14 cellular contexts compared by ENCODE assay signal in the genomic region with DNA sequence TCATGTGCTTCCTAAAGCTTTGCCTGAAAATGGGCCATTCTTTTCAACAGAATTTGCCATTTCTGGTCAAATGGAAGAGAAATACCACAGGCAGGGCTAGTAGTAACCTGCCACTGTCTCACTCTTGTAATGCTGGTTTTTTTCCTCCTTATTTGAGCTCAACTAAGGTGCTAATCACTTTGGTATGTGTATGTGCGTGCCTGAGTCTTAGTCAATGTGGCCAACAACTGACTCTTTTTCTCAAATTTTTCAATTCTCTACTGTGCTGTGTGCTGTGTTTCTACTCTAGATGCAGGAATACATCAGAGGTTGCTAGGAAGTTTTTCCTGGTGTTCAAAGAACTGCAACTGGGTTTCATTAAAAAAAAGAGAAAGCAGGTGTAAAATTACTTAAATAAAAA.
DNase-seq lines count a peak whose midpoint lies in the region; ATAC-seq, FAIRE-seq and TF ChIP-seq lines count a peak whose summit lies in the region.
"Had no signal": no experiment of that assay in that cellular context is flagged by ENCODE, and none has a peak within 500 bp of the region (broad histone marks: within the 10 kb centered on the region; RNA-seq: fewer than 3 reads in every experiment).

No MANE protein-coding gene starts in this region.

- no peak for DNase-seq in HFFc6
- DNase-seq in adipocyte (ENCODE audit: low read depth) = peak; percentile 57
- DNase-seq in foreskin fibroblast = peak; percentile 21 to 57
- DNase-seq in urothelium cell line (ENCODE audit: low spot score) = peak; percentile 8
- no peak for DNase-seq in HuH-7 (ENCODE audit: low spot score)
- no peak for DNase-seq in Right ventricle myocardium superior
- DNase-seq in stimulated activated CD8-positive, alpha-beta memory T cell treated with anti-CD3 and anti-CD28 coated beads, Interleukin-4, amount 100 ng/mL, for 48 hours = no peak
- DNase-seq: activated CD4-positive, alpha-beta T cell treated with anti-CD3 and anti-CD28 coated beads for 36 hours; activated CD8-positive, alpha-beta memory T cell treated with anti-CD3 and anti-CD28 coated beads, Interleukin-2, amount 50 U/mL, for 48 hours; mucosa of descending colon had no signal

- H3K36me3 ChIP-seq in adipocyte (ENCODE audit: control insufficient read depth, insufficient read depth, low read length, severe bottlenecking) = no peaks in the 10 kb centered on the region

- ATAC-seq in Right ventricle myocardium superior (ENCODE audit: poor library complexity) = no peak
- ATAC-seq: activated CD4-positive, alpha-beta T cell treated with anti-CD3 and anti-CD28 coated beads for 36 hours; mucosa of descending colon; sciatic nerve had no signal

- FAIRE-seq in urothelium cell line (lab: Jason Lieb, UNC) = no peak

- H3K9me3 Mint-ChIP-seq in HFFc6 = peaks cover 5% of the 10 kb centered on the region; the same call in 1 of the 2 replicates

- H3K4me1 Mint-ChIP-seq in HFFc6 (ENCODE audit: low read depth) = peaks cover 10% of the 10 kb centered on the region; the same call in 1 of the 2 replicates
- H3K4me1 Mint-ChIP-seq: activated CD4-positive, alpha-beta T cell treated with anti-CD3 and anti-CD28 coated beads for 36 hours; CD14-positive monocyte had no signal

- H3K9me3 ChIP-seq in adipocyte (ENCODE audit: control insufficient read depth, low read length) = no peaks in the 10 kb centered on the region
- H3K9me3 ChIP-seq: mucosa of descending colon had no signal

- H3K27me3 ChIP-seq in adipocyte (replicated peaks; ENCODE audit: control insufficient read depth, insufficient read depth, low read length) = no peaks in the 10 kb centered on the region
- H3K27me3 ChIP-seq: hepatocyte had no signal

- no peak overlapping the region for H3K9ac ChIP-seq in adipocyte (ENCODE audit: low read length)

- no peaks in the 10 kb centered on the region for H3K36me3 Mint-ChIP-seq in HFFc6 (ENCODE audit: low read depth)
- H3K36me3 Mint-ChIP-seq: brain, CD14-positive monocyte had no signal

- intact Hi-C loops in Right ventricle myocardium superior (cut with DNase I) = no loop called here

- peak overlapping the region; percentile 26; the same call in 1 of the 2 replicates for H3K4me3 Mint-ChIP-seq in HFFc6
- H3K4me3 Mint-ChIP-seq: activated CD4-positive, alpha-beta T cell treated with anti-CD3 and anti-CD28 coated beads for 36 hours; brain; CD14-positive monocyte had no signal

- H3K27ac Mint-ChIP-seq in HFFc6 = no peak overlapping the region; the same call in 1 of the 2 replicates
- H3K27ac Mint-ChIP-seq: activated CD4-positive, alpha-beta T cell treated with anti-CD3 and anti-CD28 coated beads for 36 hours; brain; CD14-positive monocyte had no signal

- TF ChIP-seq CTCF in HFFc6 (IDR thresholded peaks at IDR 0.05) (no peak), foreskin fibroblast (IDR thresholded peaks at IDR 0.05; ENCODE audit: low read depth, low read length) (no peak)

- H3K27me3 Mint-ChIP-seq in HFFc6 (ENCODE audit: insufficient read depth) = no peaks in the 10 kb centered on the region; the same call in 1 of the 2 replicates
- H3K27me3 Mint-ChIP-seq: activated CD4-positive, alpha-beta T cell treated with anti-CD3 and anti-CD28 coated beads for 36 hours; brain had no signal

- H3K4me3 ChIP-seq in adipocyte (ENCODE audit: low read length) = no peak overlapping the region
- H3K4me3 ChIP-seq in foreskin fibroblast (ENCODE audit: low read depth in 1 of 2, low read length in 2 of 2) = no peak overlapping the region
- H3K4me3 ChIP-seq: hepatocyte, mucosa of descending colon had no signal

- H3K4me1 ChIP-seq in adipocyte (ENCODE audit: control insufficient read depth, insufficient read depth, low read length) = no peaks in the 10 kb centered on the region

Comparison
In these comparisons a context has a peak if more than half of its experiments do, and no peak if none do; other contexts are left out.
1. DNase-seq: peak in adipocyte (single experiment), foreskin fibroblast (2 of 2) and urothelium cell line (single experiment); none in HFFc6 (single experiment), HuH-7 (single experiment), Right ventricle myocardium superior (single experiment) and stimulated activated CD8-positive, alpha-beta memory T cell treated with anti-CD3 and anti-CD28 coated beads, Interleukin-4, amount 100 ng/mL, for 48 hours (single experiment).